In the genomic region with DNA sequence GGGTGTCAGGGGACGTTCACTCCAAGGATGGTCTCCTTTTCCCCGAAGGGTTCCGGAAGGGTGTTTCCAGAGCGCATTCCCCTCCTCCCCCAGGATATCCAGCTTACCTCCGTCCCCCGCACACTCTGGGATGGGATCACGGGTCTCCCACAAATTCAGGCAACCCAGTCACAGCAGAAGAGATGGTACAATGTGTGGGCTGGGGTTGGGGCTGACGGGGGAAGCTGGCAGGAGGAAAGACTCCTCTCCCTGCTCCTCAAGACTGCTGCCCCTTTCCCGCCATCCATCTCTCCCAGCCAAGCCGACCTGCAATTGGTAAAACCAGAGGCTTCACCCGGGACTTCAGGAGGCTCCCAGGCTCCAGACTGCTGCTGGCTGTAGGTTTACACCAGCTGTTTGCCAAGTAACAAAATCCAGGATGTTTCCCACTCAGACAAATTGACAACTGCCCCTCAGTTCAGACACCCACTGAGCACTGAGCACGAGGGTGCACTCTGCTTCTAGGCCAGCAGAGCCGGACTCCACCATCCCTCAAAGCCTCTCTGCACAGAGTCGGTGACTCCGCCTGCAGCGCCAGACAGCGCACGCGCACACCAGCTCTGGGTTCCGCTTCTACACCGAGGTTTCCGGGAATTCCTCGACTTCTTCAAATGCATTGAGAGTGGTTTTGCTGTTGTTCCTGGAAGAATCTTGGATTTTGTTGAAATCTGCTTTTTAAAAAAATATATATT, we compare ENCODE assay signal across 14 cellular contexts. TPM values are rescaled to one million over a fixed set of nuclear protein-coding genes. Genes with fewer than 3 reads are reported as not detected.
DNase-seq lines count a peak whose midpoint lies in the region; ATAC-seq, FAIRE-seq and TF ChIP-seq lines count a peak whose summit lies in the region.
"Had no signal": no experiment of that assay in that cellular context is flagged by ENCODE, and none has a peak within 500 bp of the region (broad histone marks: within the 10 kb centered on the region; RNA-seq: fewer than 3 reads in every experiment).

No MANE protein-coding gene starts in this region.

- H3K27me3 Mint-ChIP-seq in activated CD4-positive, alpha-beta T cell treated with anti-CD3 and anti-CD28 coated beads, Interleukin-2, amount 10 ng/mL, durations not matched to agents 7 days and 5 days, result peaks cover 3% of the 10 kb centered on the region
- no peaks in the 10 kb centered on the region for H3K27me3 Mint-ChIP-seq in activated CD4-positive, alpha-beta T cell treated with anti-CD3 and anti-CD28 coated beads, Interleukin-2, amount 10 ng/mL, durations not matched to agents 24 days and 14 days
- H3K27me3 Mint-ChIP-seq in osteocyte (ENCODE audit: unreplicated experiment), result peaks cover 22% of the 10 kb centered on the region

- POLR2A ChIA-PET in activated CD4-positive, alpha-beta T cell treated with anti-CD3 and anti-CD28 coated beads, Interleukin-2, amount 10 ng/mL, durations not matched to agents 7 days and 5 days (lab: Charles Lee), result no interaction called here

- H3K36me3 ChIP-seq in upper lobe of left lung, result no peaks in the 10 kb centered on the region

- no peak for FAIRE-seq in GM19239 (lab: Jason Lieb, UNC)

- intact Hi-C loops in activated CD4-positive, alpha-beta T cell treated with anti-CD3 and anti-CD28 coated beads, Interleukin-2, amount 10 ng/mL, durations not matched to agents 24 days and 14 days (cut with micrococcal nuclease), result no loop called here
- intact Hi-C loops in Right ventricle myocardium superior (cut with DNase I), result no loop called here

- no peak overlapping the region for H3K27ac Mint-ChIP-seq in activated CD4-positive, alpha-beta T cell treated with anti-CD3 and anti-CD28 coated beads, Interleukin-2, amount 10 ng/mL, durations not matched to agents 7 days and 5 days
- no peak overlapping the region for H3K27ac Mint-ChIP-seq in activated CD4-positive, alpha-beta T cell treated with anti-CD3 and anti-CD28 coated beads, Interleukin-2, amount 10 ng/mL, durations not matched to agents 24 days and 14 days
- H3K27ac Mint-ChIP-seq in osteocyte (ENCODE audit: unreplicated experiment), result no peak overlapping the region

- H3K27me3 ChIP-seq in upper lobe of left lung, result no peaks in the 10 kb centered on the region

- CTCF ChIA-PET in activated CD4-positive, alpha-beta T cell treated with anti-CD3 and anti-CD28 coated beads, Interleukin-2, amount 10 ng/mL, durations not matched to agents 7 days and 5 days (lab: Charles Lee), result no interaction called here

- TF ChIP-seq POLR2A in upper lobe of left lung (IDR thresholded peaks at IDR 0.05), result no peak

- TF ChIP-seq EP300 in upper lobe of left lung (IDR thresholded peaks at IDR 0.05), result no peak

- DNase-seq in activated CD4-positive, alpha-beta T cell treated with anti-CD3 and anti-CD28 coated beads, Interleukin-2, amount 10 ng/mL, durations not matched to agents 7 days and 5 days, result peak; percentile 23
- DNase-seq in activated CD4-positive, alpha-beta T cell treated with anti-CD3 and anti-CD28 coated beads, Interleukin-2, amount 10 ng/mL, durations not matched to agents 24 days and 14 days, result no peak
- DNase-seq in Right ventricle myocardium superior (no peak), osteocyte (ENCODE audit: extremely low spot score, unreplicated experiment) (peak; percentile 76), upper lobe of left lung (peak in 1 of 2 donors; percentile 67), GM19239 (ENCODE audit: insufficient read length, low spot score) (no peak), NCI-H526 treated with DMSO at 0.1 percent for 48 hours (lab: John Stamatoyannopoulos, UW) (no peak), hippocampal formation (lab: John Stamatoyannopoulos, UW) (no peak)
- DNase-seq: 8988T, mammary epithelial cell, NCI-H2107, T-helper 9 cell had no signal

- H3K36me3 Mint-ChIP-seq in activated CD4-positive, alpha-beta T cell treated with anti-CD3 and anti-CD28 coated beads, Interleukin-2, amount 10 ng/mL, durations not matched to agents 7 days and 5 days (ENCODE audit: low read depth), result no peaks in the 10 kb centered on the region
- no peaks in the 10 kb centered on the region for H3K36me3 Mint-ChIP-seq in activated CD4-positive, alpha-beta T cell treated with anti-CD3 and anti-CD28 coated beads, Interleukin-2, amount 10 ng/mL, durations not matched to agents 24 days and 14 days (ENCODE audit: low read depth)
- no peaks in the 10 kb centered on the region for H3K36me3 Mint-ChIP-seq in osteocyte (ENCODE audit: unreplicated experiment)

- WGBS in upper lobe of left lung, 2 donors, result 89% methylated on average over 22 to 23 of the region's 23 CpGs

- H3K9me3 Mint-ChIP-seq in activated CD4-positive, alpha-beta T cell treated with anti-CD3 and anti-CD28 coated beads, Interleukin-2, amount 10 ng/mL, durations not matched to agents 7 days and 5 days, result no peaks in the 10 kb centered on the region
- no peaks in the 10 kb centered on the region for H3K9me3 Mint-ChIP-seq in activated CD4-positive, alpha-beta T cell treated with anti-CD3 and anti-CD28 coated beads, Interleukin-2, amount 10 ng/mL, durations not matched to agents 24 days and 14 days
- H3K9me3 Mint-ChIP-seq in osteocyte (ENCODE audit: unreplicated experiment), result no peaks in the 10 kb centered on the region

- no peak for TF ChIP-seq CTCF in osteocyte (IDR thresholded peaks at IDR 0.05)
- no peak for TF ChIP-seq CTCF in upper lobe of left lung (IDR thresholded peaks at IDR 0.05)

- no peak overlapping the region for H3K4me3 ChIP-seq in upper lobe of left lung
- H3K4me3 ChIP-seq: skin epidermis had no signal

- no peaks in the 10 kb centered on the region for H3K4me1 ChIP-seq in upper lobe of left lung

- no peaks in the 10 kb centered on the region for H3K4me1 Mint-ChIP-seq in activated CD4-positive, alpha-beta T cell treated with anti-CD3 and anti-CD28 coated beads, Interleukin-2, amount 10 ng/mL, durations not matched to agents 7 days and 5 days
- no peaks in the 10 kb centered on the region for H3K4me1 Mint-ChIP-seq in activated CD4-positive, alpha-beta T cell treated with anti-CD3 and anti-CD28 coated beads, Interleukin-2, amount 10 ng/mL, durations not matched to agents 24 days and 14 days
- H3K4me1 Mint-ChIP-seq in osteocyte (ENCODE audit: unreplicated experiment), result peaks cover 3% of the 10 kb centered on the region

- peak overlapping the region; percentile 56 for H3K4me3 Mint-ChIP-seq in activated CD4-positive, alpha-beta T cell treated with anti-CD3 and anti-CD28 coated beads, Interleukin-2, amount 10 ng/mL, durations not matched to agents 7 days and 5 days
- H3K4me3 Mint-ChIP-seq in activated CD4-positive, alpha-beta T cell treated with anti-CD3 and anti-CD28 coated beads, Interleukin-2, amount 10 ng/mL, durations not matched to agents 24 days and 14 days, result no peak overlapping the region
- H3K4me3 Mint-ChIP-seq in osteocyte (ENCODE audit: unreplicated experiment), result no peak overlapping the region

- H3K9me3 ChIP-seq in upper lobe of left lung, result no peaks in the 10 kb centered on the region

- ATAC-seq in Right ventricle myocardium superior (ENCODE audit: poor library complexity) (peak; percentile 19), upper lobe of left lung (ENCODE audit: low FRiP score in 2 of 2) (no peak)

- peak overlapping the region in 3 of 4 donors; percentile 61 to 76 (median 63) for H3K27ac ChIP-seq in upper lobe of left lung
- H3K27ac ChIP-seq: KMS-11 had no signal

RNA-seq across cellular contexts. Expression of a gene that starts 37.7 kb away (rescaled TPM):
- total RNA-seq in activated CD4-positive, alpha-beta T cell treated with anti-CD3 and anti-CD28 coated beads, Interleukin-2, amount 10 ng/mL, durations not matched to agents 7 days and 5 days, result not detected
- not detected in 2 replicates for total RNA-seq in activated CD4-positive, alpha-beta T cell treated with anti-CD3 and anti-CD28 coated beads, Interleukin-2, amount 10 ng/mL, durations not matched to agents 24 days and 14 days
- total RNA-seq in Right ventricle myocardium superior (2.5 TPM), osteocyte (not detected in 2 replicates), upper lobe of left lung (1 to 10 TPM in 3 of 6 donors, under 1 TPM in 3; 0.76 to 7.6 (median 1.2) TPM)

RNA-seq across cellular contexts. Expression of a gene that starts 41.9 kb away (rescaled TPM):
- total RNA-seq in activated CD4-positive, alpha-beta T cell treated with anti-CD3 and anti-CD28 coated beads, Interleukin-2, amount 10 ng/mL, durations not matched to agents 7 days and 5 days, result under 1 TPM; 0.81 to 0.89 TPM
- not detected in 2 replicates for total RNA-seq in activated CD4-positive, alpha-beta T cell treated with anti-CD3 and anti-CD28 coated beads, Interleukin-2, amount 10 ng/mL, durations not matched to agents 24 days and 14 days
- total RNA-seq in Right ventricle myocardium superior, result 0.51 TPM
- not detected in 2 replicates for total RNA-seq in osteocyte
- total RNA-seq in upper lobe of left lung, result 1 to 10 TPM in 1 of 6 donors, under 1 TPM in 1, not detected in 4; 0.20 to 2.1 TPM

RNA-seq across cellular contexts. Expression of a gene that starts 44.1 kb away (rescaled TPM):
- total RNA-seq in activated CD4-positive, alpha-beta T cell treated with anti-CD3 and anti-CD28 coated beads, Interleukin-2, amount 10 ng/mL, durations not matched to agents 7 days and 5 days, result under 1 TPM; 0.10 to 0.27 TPM
- 0.16 and 0.31 TPM in 2 replicates for total RNA-seq in activated CD4-positive, alpha-beta T cell treated with anti-CD3 and anti-CD28 coated beads, Interleukin-2, amount 10 ng/mL, durations not matched to agents 24 days and 14 days
- total RNA-seq in Right ventricle myocardium superior (1.0 TPM), osteocyte (0.08 and 0.50 TPM in 2 replicates), upper lobe of left lung (under 1 TPM; under 0.01 to 0.84 (median 0.28) TPM)

Comparison
In these comparisons a context has a peak if more than half of its experiments do, and no peak if none do; other contexts are left out.
1. DNase-seq: peak in activated CD4-positive, alpha-beta T cell treated with anti-CD3 and anti-CD28 coated beads, Interleukin-2, amount 10 ng/mL, durations not matched to agents 7 days and 5 days (single experiment) and osteocyte (single experiment); none in activated CD4-positive, alpha-beta T cell treated with anti-CD3 and anti-CD28 coated beads, Interleukin-2, amount 10 ng/mL, durations not matched to agents 24 days and 14 days (single experiment), Right ventricle myocardium superior (single experiment), GM19239 (single experiment), NCI-H526 treated with DMSO at 0.1 percent for 48 hours (single experiment) and hippocampal formation (0 of 2).